ENCODE assay signal across 8 cellular contexts in the genomic region with DNA sequence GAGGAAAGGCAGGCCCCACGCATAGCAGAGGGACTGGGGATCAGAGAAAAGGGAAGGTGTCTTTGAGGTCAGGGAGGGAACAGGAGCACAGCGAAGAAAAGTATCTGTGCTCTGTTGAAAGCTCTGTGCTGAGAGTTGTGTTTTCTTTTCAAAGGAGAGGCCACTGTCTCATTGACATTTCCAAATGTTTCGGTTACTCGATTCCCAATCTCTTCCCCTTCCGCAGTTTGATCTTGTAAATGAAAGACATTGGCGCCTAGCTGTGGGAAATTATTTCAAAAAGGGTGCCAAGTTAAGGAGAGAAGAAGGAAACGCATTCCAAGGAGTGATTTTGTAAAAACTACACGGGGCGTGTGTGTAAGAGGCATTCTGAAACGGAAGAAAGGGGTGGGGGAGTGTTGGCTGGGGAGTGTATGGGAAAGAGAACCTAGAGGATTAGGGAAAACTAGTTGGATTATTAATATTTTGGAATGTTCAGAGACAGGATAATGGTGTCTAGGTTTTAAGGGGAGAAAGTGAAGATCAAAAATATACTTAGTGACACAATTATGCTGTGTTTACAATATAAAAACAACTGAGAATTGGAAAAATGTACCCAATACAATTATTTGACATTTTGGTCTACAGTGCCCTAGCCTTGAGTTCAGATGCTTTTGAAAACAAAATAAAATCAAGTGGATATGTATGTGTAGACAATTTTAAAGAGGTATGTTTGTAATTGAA. TPM values are rescaled to one million over a fixed set of nuclear protein-coding genes. Genes with fewer than 3 reads are reported as not detected.
DNase-seq lines count a peak whose midpoint lies in the region; ATAC-seq and TF ChIP-seq lines count a peak whose summit lies in the region.

No MANE protein-coding gene starts in this region.

- no peaks in the 10 kb centered on the region for H3K27me3 ChIP-seq in neuronal stem cell (ENCODE audit: control insufficient read depth in 3 of 3, insufficient read depth in 3 of 3, low read depth in 1 of 3, low read length in 3 of 3)

- peak overlapping the region; percentile 49 for H3K4me2 ChIP-seq in neuronal stem cell (ENCODE audit: insufficient read depth, low read length, poor library complexity, severe bottlenecking)

- H2BK15ac ChIP-seq in neuronal stem cell (ENCODE audit: low read length): no peak overlapping the region

- DNase-seq in EL (peak; percentile 18), SKM-1 treated with dmso at 0.1 percent for 144 hours (lab: John Stamatoyannopoulos, UW; ENCODE audit: unreplicated experiment) (peak; percentile 51), neuronal stem cell (ENCODE audit: low spot score) (no peak), NCI-H128 (lab: John Stamatoyannopoulos, UW; ENCODE audit: unreplicated experiment) (no peak), GM20000 (ENCODE audit: low spot score) (no peak)
- DNase-seq in stimulated activated CD4-positive, alpha-beta T cell treated with anti-CD3 and anti-CD28 coated beads, Interleukin-1b, Interleukin-23, amount 100 ng/mL, for 48 hours: no peak

- no peak overlapping the region for H2BK5ac ChIP-seq in neuronal stem cell (ENCODE audit: low read length)

- peaks cover 1 to 6% of the 10 kb centered on the region in 2 donors for H3K4me1 ChIP-seq in neuronal stem cell (ENCODE audit: control insufficient read depth in 2 of 2, insufficient read depth in 1 of 2, low read depth in 1 of 2, low read length in 2 of 2)

- H3K27ac ChIP-seq in neuronal stem cell (replicated peaks; ENCODE audit: low read length): no peak overlapping the region

- no peak overlapping the region for H3K23ac ChIP-seq in neuronal stem cell (ENCODE audit: low read depth, low read length, poor library complexity)

- H2AK5ac ChIP-seq in neuronal stem cell (ENCODE audit: low read depth, low read length): no peak overlapping the region

- H2AFZ ChIP-seq in neuronal stem cell (ENCODE audit: low read length): peak overlapping the region; percentile 81

- no peak overlapping the region for H2BK120ac ChIP-seq in neuronal stem cell (ENCODE audit: low read depth, low read length)

- no peak overlapping the region for H2BK12ac ChIP-seq in neuronal stem cell (ENCODE audit: low read length)

- H3K4me3 ChIP-seq in neuronal stem cell (ENCODE audit: low read length in 2 of 2): peak overlapping the region; percentile 62 to 97

- no peak overlapping the region for H3K4ac ChIP-seq in neuronal stem cell (ENCODE audit: low read length)

- H4K8ac ChIP-seq in neuronal stem cell (ENCODE audit: low read depth, low read length): no peak overlapping the region

- H3K79me1 ChIP-seq in neuronal stem cell (ENCODE audit: low read depth, low read length): peaks cover 2% of the 10 kb centered on the region

- H4K91ac ChIP-seq in neuronal stem cell (ENCODE audit: low read depth, low read length, poor library complexity): no peak overlapping the region

- H3K9ac ChIP-seq in neuronal stem cell (ENCODE audit: low read depth, low read length, poor library complexity): peak overlapping the region; percentile 79

- no peak for TF ChIP-seq CTCF in GM20000 (IDR thresholded peaks at IDR 0.05; ENCODE audit: extremely low read depth, missing control alignments)

- no CpG with 5 or more reads among the region's 10 CpGs for WGBS in neuronal stem cell (ENCODE audit: extremely low coverage in 2 of 2, insufficient read length in 2 of 2, insufficient replicate concordance in 1 of 2), 2 donors

- no peak overlapping the region for H3K18ac ChIP-seq in neuronal stem cell (ENCODE audit: low read length)

- H3K9me3 ChIP-seq in neuronal stem cell (replicated peaks in 1 of 2; ENCODE audit: control insufficient read depth in 2 of 2, insufficient read depth in 1 of 2, low read depth in 1 of 2, low read length in 2 of 2): no peaks in the 10 kb centered on the region

- H3K36me3 ChIP-seq in neuronal stem cell (replicated peaks in 1 of 2; ENCODE audit: control insufficient read depth in 2 of 2, insufficient read depth in 2 of 2, low read length in 2 of 2): peaks cover 0 to 3% of the 10 kb centered on the region in 2 donors

- H3K14ac ChIP-seq in neuronal stem cell (ENCODE audit: low read length): no peak overlapping the region

- ATAC-seq in HG02571 (IDR thresholded peaks at IDR 0.05; ENCODE audit: unreplicated experiment): peak; percentile 4
- peak; percentile 32 for ATAC-seq in esophagus mucosa

RNA-seq across cellular contexts. Expression of a gene that starts 0.7 kb away (rescaled TPM):
- total RNA-seq in esophagus mucosa: 20.8 TPM
- polyA plus RNA-seq in neuronal stem cell (2013, experiment 1 of 2): 15.4 TPM
- 15.9 TPM for polyA plus RNA-seq in neuronal stem cell (2013, experiment 2 of 2)

RNA-seq across cellular contexts. Expression of a gene that starts 19.9 kb away (rescaled TPM):
- total RNA-seq in esophagus mucosa: 8.5 TPM
- polyA plus RNA-seq in neuronal stem cell (2013, experiment 1 of 2): 21.4 TPM
- polyA plus RNA-seq in neuronal stem cell (2013, experiment 2 of 2): 20.0 TPM

Comparison
In these comparisons a context has a peak if more than half of its experiments do, and no peak if none do; other contexts are left out.
1. DNase-seq: peak in EL (single experiment) and SKM-1 treated with dmso at 0.1 percent for 144 hours (single experiment); none in neuronal stem cell (single experiment), stimulated activated CD4-positive, alpha-beta T cell treated with anti-CD3 and anti-CD28 coated beads, Interleukin-1b, Interleukin-23, amount 100 ng/mL, for 48 hours (single experiment), NCI-H128 (single experiment) and GM20000 (single experiment).